In genomic region chr1:232627645-232628334, GRCh38 we compare ENCODE assay signal across 8 cellular contexts. TPM values are rescaled to one million over a fixed set of nuclear protein-coding genes. Genes with fewer than 3 reads are reported as not detected.
DNase-seq lines count a peak whose midpoint lies in the region; ATAC-seq and TF ChIP-seq lines count a peak whose summit lies in the region.

No MANE protein-coding gene starts in this region.

- H3K4me1 ChIP-seq in CD4-positive, alpha-beta memory T cell (ENCODE audit: insufficient read depth, low read length): peaks cover 28% of the 10 kb centered on the region

- TF ChIP-seq POLR2A in GM18505 (IDR thresholded peaks at IDR 0.05; ENCODE audit: borderline replicate concordance, extremely low read depth, insufficient read depth, insufficient read length): no peak

- intact Hi-C loops in CD4-positive, alpha-beta memory T cell (cut with micrococcal nuclease): loop anchor here (1.0 to 10.0 kb wide), 6 partner anchors 49 to 1000 kb away; partner anchors contain the start of gene DISC1

- H3K27me3 Mint-ChIP-seq in CD4-positive, alpha-beta memory T cell: peaks cover 9 to 16% of the 10 kb centered on the region in 2 donors
- H3K27me3 Mint-ChIP-seq in HFFc6 (ENCODE audit: insufficient read depth): peaks cover 25% of the 10 kb centered on the region
- peaks cover 21% of the 10 kb centered on the region for H3K27me3 Mint-ChIP-seq in nephron progenitor cell (ENCODE audit: low read depth, poor library complexity)

- H3K27ac ChIP-seq in CD4-positive, alpha-beta memory T cell (ENCODE audit: low read depth, low read length): no peak overlapping the region

- peak overlapping the region in 4 of 7 donors; percentile 27 to 40 (median 31) for H3K27ac Mint-ChIP-seq in CD4-positive, alpha-beta memory T cell
- H3K27ac Mint-ChIP-seq in HFFc6 (no peak overlapping the region), nephron progenitor cell (no peak overlapping the region)

- no peak overlapping the region for H3K4me3 ChIP-seq in CD4-positive, alpha-beta memory T cell (ENCODE audit: low read length in 2 of 2)

- H3K36me3 ChIP-seq in CD4-positive, alpha-beta memory T cell (ENCODE audit: insufficient read depth, low read length): no peaks in the 10 kb centered on the region

- POLR2A ChIA-PET in CD4-positive, alpha-beta memory T cell (lab: Charles Lee; ENCODE audit: partially characterized antibody): interaction anchor here (0.8 to 1.4 kb wide), 5 partner anchors 29 to 761 kb away, joined by 3 to 11 read pairs (median 3); no protein-coding TSS in a partner anchor

- H3K27me3 ChIP-seq in CD4-positive, alpha-beta memory T cell (ENCODE audit: insufficient read depth, low read length): no peaks in the 10 kb centered on the region

- no peaks in the 10 kb centered on the region for H3K36me3 Mint-ChIP-seq in CD4-positive, alpha-beta memory T cell
- H3K36me3 Mint-ChIP-seq in HFFc6 (ENCODE audit: low read depth) (no peaks in the 10 kb centered on the region), nephron progenitor cell (ENCODE audit: low read depth) (no peaks in the 10 kb centered on the region)

- DNase-seq in CD4-positive, alpha-beta memory T cell: peak in 4 of 5 donors; percentile 52 to 68 (median 60)
- DNase-seq in HFFc6 (no peak), NCI-H748 (lab: John Stamatoyannopoulos, UW; ENCODE audit: unreplicated experiment) (peak; percentile 83), dermis blood vessel endothelial cell (peak; percentile 55), nephron progenitor cell (no peak), cerebellar nuclear complex (lab: John Stamatoyannopoulos, UW) (no peak)

- peaks cover 19 to 39% (median 23%) of the 10 kb centered on the region in 4 donors for H3K4me1 Mint-ChIP-seq in CD4-positive, alpha-beta memory T cell
- H3K4me1 Mint-ChIP-seq in HFFc6 (ENCODE audit: low read depth) (peaks cover 6% of the 10 kb centered on the region; the same call in 1 of the 2 replicates), nephron progenitor cell (peaks cover 59% of the 10 kb centered on the region)

- CTCF ChIA-PET in CD4-positive, alpha-beta memory T cell (lab: Charles Lee; ENCODE audit: partially characterized antibody): interaction anchor here (0.6 to 3.8 kb wide), 50 partner anchors 10 to 1386 kb away, joined by 3 to 58 read pairs (median 3); no protein-coding TSS in a partner anchor

- H3K4me3 Mint-ChIP-seq in CD4-positive, alpha-beta memory T cell: peak overlapping the region in 6 of 8 donors; percentile 42 to 93 (median 74)
- H3K4me3 Mint-ChIP-seq in HFFc6 (no peak overlapping the region), nephron progenitor cell (peak overlapping the region; percentile 97)

- TF ChIP-seq CTCF in HFFc6 (IDR thresholded peaks at IDR 0.05) (peak; percentile 21; the same call in 1 of the 2 replicates), nephron progenitor cell (IDR thresholded peaks at IDR 0.05) (peak; percentile 51)

- peaks cover 0 to 2% (median 0%) of the 10 kb centered on the region in 8 donors for H3K9me3 Mint-ChIP-seq in CD4-positive, alpha-beta memory T cell
- no peaks in the 10 kb centered on the region for H3K9me3 Mint-ChIP-seq in HFFc6
- no peaks in the 10 kb centered on the region for H3K9me3 Mint-ChIP-seq in nephron progenitor cell

- ATAC-seq in HG02970 (IDR thresholded peaks at IDR 0.05; ENCODE audit: low FRiP score, unreplicated experiment): no peak
- no peak for ATAC-seq in GM18505 (IDR thresholded peaks at IDR 0.05; ENCODE audit: unreplicated experiment)

- H3K9me3 ChIP-seq in CD4-positive, alpha-beta memory T cell (ENCODE audit: control insufficient read depth in 1 of 2, low read length in 2 of 2): no peaks in the 10 kb centered on the region

RNA-seq across cellular contexts. Expression of gene SIPA1L2, which starts 2.1 kb away (rescaled TPM):
- total RNA-seq in CD4-positive, alpha-beta memory T cell: 1 to 10 TPM in 1 of 2 experiments, under 1 TPM in 1; 0.94 to 1.6 TPM
- 1 to 10 TPM in 1 of 2 donors, under 1 TPM in 1; 0.20 to 1.1 TPM for polyA plus RNA-seq in CD4-positive, alpha-beta memory T cell
- under 1 TPM in 5 of 6 experiments, not detected in 1; 0.02 to 0.05 (median 0.02) TPM for total RNA-seq in HFFc6 (2021; fragmentation: NEBNext Ultra II Directional; extraction: Animal tissue kit (Norgen Biotek cat#: 25700))
- 11.1 and 25.7 TPM in 2 replicates for total RNA-seq in dermis blood vessel endothelial cell

Comparison
In these comparisons a context has a peak if more than half of its experiments do, and no peak if none do; other contexts are left out.
1. DNase-seq: peak in CD4-positive, alpha-beta memory T cell (4 of 5), NCI-H748 (single experiment) and dermis blood vessel endothelial cell (single experiment); none in HFFc6 (single experiment), nephron progenitor cell (single experiment) and cerebellar nuclear complex (0 of 2).
2. H3K27ac Mint-ChIP-seq: peak in CD4-positive, alpha-beta memory T cell (4 of 7); none in HFFc6 (single experiment) and nephron progenitor cell (single experiment).